ENCODE assay signal across 8 cellular contexts in genomic region chr21:34603002-34603709, GRCh38. TPM values are rescaled to one million over a fixed set of nuclear protein-coding genes. Genes with fewer than 3 reads are reported as not detected.
A peak's percentile ranks its signal among the peaks of the same experiment; 100 is the strongest.
DNase-seq lines count a peak whose midpoint lies in the region; ATAC-seq, FAIRE-seq and TF ChIP-seq lines count a peak whose summit lies in the region.

No MANE protein-coding gene starts in this region.

- H3K9ac ChIP-seq in neuronal stem cell (ENCODE audit: low read depth, low read length, poor library complexity) = no peak overlapping the region

- H4K91ac ChIP-seq in neuronal stem cell (ENCODE audit: low read depth, low read length, poor library complexity) = no peak overlapping the region

- H3K9me3 Mint-ChIP-seq in activated T-helper 17 cell treated with anti-CD3 and anti-CD28 coated beads, Interleukin-2, amount 50 U/mL, for 72 hours = no peaks in the 10 kb centered on the region

- H3K4me1 ChIP-seq in neuronal stem cell (ENCODE audit: control insufficient read depth in 2 of 2, insufficient read depth in 1 of 2, low read depth in 1 of 2, low read length in 2 of 2) = peaks cover 0 to 5% of the 10 kb centered on the region in 2 donors

- no peak overlapping the region for H3K14ac ChIP-seq in neuronal stem cell (ENCODE audit: low read length)

- H3K4ac ChIP-seq in neuronal stem cell (ENCODE audit: low read length) = no peak overlapping the region

- FAIRE-seq in RCC 7860 (lab: Jason Lieb, UNC) = no peak

- H3K27ac Mint-ChIP-seq in activated T-helper 17 cell treated with anti-CD3 and anti-CD28 coated beads, Interleukin-2, amount 50 U/mL, for 72 hours = no peak overlapping the region

- H2BK15ac ChIP-seq in neuronal stem cell (ENCODE audit: low read length) = no peak overlapping the region

- DNase-seq in LHCN-M2 (ENCODE audit: low read depth) (peak; percentile 55), RCC 7860 (ENCODE audit: low spot score) (peak; percentile 53), fibroblast of the conjunctiva (ENCODE audit: low read depth) (peak; percentile 61), neuronal stem cell (ENCODE audit: low spot score) (peak; percentile 53), superior temporal gyrus (ENCODE audit: extremely low spot score) (peak; percentile 85)

- no CpG with 5 or more reads among the region's 19 CpGs for WGBS in neuronal stem cell (ENCODE audit: extremely low coverage in 2 of 2, insufficient read length in 2 of 2, insufficient replicate concordance in 1 of 2), 2 donors

- H3K4me3 ChIP-seq in GM12875 (ENCODE audit: low read depth, low read length) (no peak overlapping the region), neuronal stem cell (ENCODE audit: low read length in 2 of 2) (no peak overlapping the region)

- no peak overlapping the region for H3K27ac ChIP-seq in neuronal stem cell (replicated peaks; ENCODE audit: low read length)

- no peak overlapping the region for H3K4me2 ChIP-seq in neuronal stem cell (ENCODE audit: insufficient read depth, low read length, poor library complexity, severe bottlenecking)

- no peaks in the 10 kb centered on the region for H3K27me3 Mint-ChIP-seq in activated T-helper 17 cell treated with anti-CD3 and anti-CD28 coated beads, Interleukin-2, amount 50 U/mL, for 72 hours

- no peaks in the 10 kb centered on the region for H3K27me3 ChIP-seq in neuronal stem cell (ENCODE audit: control insufficient read depth in 3 of 3, insufficient read depth in 3 of 3, low read depth in 1 of 3, low read length in 3 of 3)

- H2AK5ac ChIP-seq in neuronal stem cell (ENCODE audit: low read depth, low read length) = no peak overlapping the region

- H4K8ac ChIP-seq in neuronal stem cell (ENCODE audit: low read depth, low read length) = no peak overlapping the region

- peak overlapping the region; percentile 48 for H2AFZ ChIP-seq in neuronal stem cell (ENCODE audit: low read length)

- peak; percentile 81 for TF ChIP-seq CTCF in GM12875 (IDR thresholded peaks at IDR 0.05; ENCODE audit: borderline replicate concordance, insufficient read depth, low read depth, low read length)

- H3K4me3 Mint-ChIP-seq in activated T-helper 17 cell treated with anti-CD3 and anti-CD28 coated beads, Interleukin-2, amount 50 U/mL, for 72 hours = no peak overlapping the region

- H2BK12ac ChIP-seq in neuronal stem cell (ENCODE audit: low read length) = no peak overlapping the region

- no peak overlapping the region for H2BK120ac ChIP-seq in neuronal stem cell (ENCODE audit: low read depth, low read length)

- H3K36me3 Mint-ChIP-seq in activated T-helper 17 cell treated with anti-CD3 and anti-CD28 coated beads, Interleukin-2, amount 50 U/mL, for 72 hours (ENCODE audit: low read depth) = no peaks in the 10 kb centered on the region

- no peaks in the 10 kb centered on the region for H3K4me1 Mint-ChIP-seq in activated T-helper 17 cell treated with anti-CD3 and anti-CD28 coated beads, Interleukin-2, amount 50 U/mL, for 72 hours

- no peaks in the 10 kb centered on the region for H3K36me3 ChIP-seq in neuronal stem cell (replicated peaks in 1 of 2; ENCODE audit: control insufficient read depth in 2 of 2, insufficient read depth in 2 of 2, low read length in 2 of 2)

- H3K23ac ChIP-seq in neuronal stem cell (ENCODE audit: low read depth, low read length, poor library complexity) = no peak overlapping the region

- ATAC-seq in activated T-helper 17 cell treated with anti-CD3 and anti-CD28 coated beads, Interleukin-2, amount 50 U/mL, for 72 hours (replicated peaks) = peak; percentile 79
- no peak for ATAC-seq in HG03457 (IDR thresholded peaks at IDR 0.05; ENCODE audit: unreplicated experiment)

- no peak overlapping the region for H2BK5ac ChIP-seq in neuronal stem cell (ENCODE audit: low read length)

- H3K9me3 ChIP-seq in neuronal stem cell (replicated peaks in 1 of 2; ENCODE audit: control insufficient read depth in 2 of 2, insufficient read depth in 1 of 2, low read depth in 1 of 2, low read length in 2 of 2) = no peaks in the 10 kb centered on the region

- no peaks in the 10 kb centered on the region for H3K79me1 ChIP-seq in neuronal stem cell (ENCODE audit: low read depth, low read length)

- no peak overlapping the region for H3K18ac ChIP-seq in neuronal stem cell (ENCODE audit: low read length)

RNA-seq across cellular contexts. Expression of gene RCAN1, which starts 11.8 kb away (rescaled TPM):
- 28.4 and 29.3 TPM in 2 replicates for total RNA-seq in LHCN-M2 (2014; rRNA removed)
- 25.9 TPM for polyA plus RNA-seq in LHCN-M2 (2012)
- 1 to 10 TPM; 4.9 to 6.3 TPM for total RNA-seq in activated T-helper 17 cell treated with anti-CD3 and anti-CD28 coated beads, Interleukin-2, amount 50 U/mL, for 72 hours
- polyA plus RNA-seq in neuronal stem cell (2013, experiment 1 of 2) = 5.4 TPM
- polyA plus RNA-seq in neuronal stem cell (2013, experiment 2 of 2) = 5.4 TPM
